Comparison of ENCODE assay signal across 1 cellular context in the genomic region with DNA sequence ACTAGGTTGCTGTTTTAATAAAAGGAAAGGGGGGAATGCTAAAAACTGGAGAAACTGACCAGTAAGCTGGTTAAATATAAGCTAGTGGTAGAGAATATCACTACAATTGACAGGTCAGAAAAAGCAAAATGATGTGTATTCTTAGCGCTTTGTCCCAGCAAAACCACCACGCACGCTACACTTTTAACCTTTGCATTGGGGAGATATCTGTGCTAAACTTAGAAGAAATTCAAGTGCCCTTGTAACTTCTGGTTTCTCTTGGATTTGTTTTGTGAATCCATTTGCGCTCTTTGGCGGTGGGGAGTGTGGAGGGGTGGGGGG.
TF ChIP-seq lines count a peak whose summit lies in the region.

No MANE protein-coding gene starts in this region.

TF ChIP-seq in HepG2, 621 proteins besides CTCF, POLR2A, EP300 and RAD21:
- TF ChIP-seq, protein P1, sequence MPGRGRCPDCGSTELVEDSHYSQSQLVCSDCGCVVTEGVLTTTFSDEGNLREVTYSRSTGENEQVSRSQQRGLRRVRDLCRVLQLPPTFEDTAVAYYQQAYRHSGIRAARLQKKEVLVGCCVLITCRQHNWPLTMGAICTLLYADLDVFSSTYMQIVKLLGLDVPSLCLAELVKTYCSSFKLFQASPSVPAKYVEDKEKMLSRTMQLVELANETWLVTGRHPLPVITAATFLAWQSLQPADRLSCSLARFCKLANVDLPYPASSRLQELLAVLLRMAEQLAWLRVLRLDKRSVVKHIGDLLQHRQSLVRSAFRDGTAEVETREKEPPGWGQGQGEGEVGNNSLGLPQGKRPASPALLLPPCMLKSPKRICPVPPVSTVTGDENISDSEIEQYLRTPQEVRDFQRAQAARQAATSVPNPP (CRISPR knock-in tag; IDR thresholded peaks at IDR 0.05): no peak
- TF ChIP-seq ZNF878 (CRISPR knock-in tag; IDR thresholded peaks at IDR 0.05) (no peak), SKIL (CRISPR knock-in tag; IDR thresholded peaks at IDR 0.05; ENCODE audit: borderline replicate concordance) (no peak), ZNF598 (CRISPR knock-in tag; IDR thresholded peaks at IDR 0.05; ENCODE audit: borderline replicate concordance) (no peak), BRD4 (CRISPR knock-in tag; IDR thresholded peaks at IDR 0.05) (no peak), ZNF713 (CRISPR knock-in tag; IDR thresholded peaks at IDR 0.05) (no peak), HMGA1 (CRISPR knock-in tag; conservative IDR thresholded peaks at IDR 0.05) (no peak), FOSL1 (CRISPR knock-in tag; IDR thresholded peaks at IDR 0.05; ENCODE audit: borderline replicate concordance) (no peak), ZBTB20 (CRISPR knock-in tag; IDR thresholded peaks at IDR 0.05; ENCODE audit: borderline replicate concordance, low read depth) (no peak), KDM6A (CRISPR knock-in tag; IDR thresholded peaks at IDR 0.05; ENCODE audit: low read depth) (no peak), NFE2L1 (CRISPR knock-in tag; IDR thresholded peaks at IDR 0.05; ENCODE audit: borderline replicate concordance) (no peak), DNMT1 (CRISPR knock-in tag; IDR thresholded peaks at IDR 0.05) (no peak), MED8 (CRISPR knock-in tag; IDR thresholded peaks at IDR 0.05; ENCODE audit: insufficient replicate concordance) (no peak), POGZ (CRISPR knock-in tag; IDR thresholded peaks at IDR 0.05) (no peak), FOSL2 (CRISPR knock-in tag; IDR thresholded peaks at IDR 0.05) (no peak)
- TF ChIP-seq, protein P2, sequence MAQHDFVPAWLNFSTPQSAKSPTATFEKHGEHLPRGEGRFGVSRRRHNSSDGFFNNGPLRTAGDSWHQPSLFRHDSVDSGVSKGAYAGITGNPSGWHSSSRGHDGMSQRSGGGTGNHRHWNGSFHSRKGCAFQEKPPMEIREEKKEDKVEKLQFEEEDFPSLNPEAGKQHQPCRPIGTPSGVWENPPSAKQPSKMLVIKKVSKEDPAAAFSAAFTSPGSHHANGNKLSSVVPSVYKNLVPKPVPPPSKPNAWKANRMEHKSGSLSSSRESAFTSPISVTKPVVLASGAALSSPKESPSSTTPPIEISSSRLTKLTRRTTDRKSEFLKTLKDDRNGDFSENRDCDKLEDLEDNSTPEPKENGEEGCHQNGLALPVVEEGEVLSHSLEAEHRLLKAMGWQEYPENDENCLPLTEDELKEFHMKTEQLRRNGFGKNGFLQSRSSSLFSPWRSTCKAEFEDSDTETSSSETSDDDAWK (CRISPR knock-in tag; IDR thresholded peaks at IDR 0.05): no peak
- TF ChIP-seq, protein P3, sequence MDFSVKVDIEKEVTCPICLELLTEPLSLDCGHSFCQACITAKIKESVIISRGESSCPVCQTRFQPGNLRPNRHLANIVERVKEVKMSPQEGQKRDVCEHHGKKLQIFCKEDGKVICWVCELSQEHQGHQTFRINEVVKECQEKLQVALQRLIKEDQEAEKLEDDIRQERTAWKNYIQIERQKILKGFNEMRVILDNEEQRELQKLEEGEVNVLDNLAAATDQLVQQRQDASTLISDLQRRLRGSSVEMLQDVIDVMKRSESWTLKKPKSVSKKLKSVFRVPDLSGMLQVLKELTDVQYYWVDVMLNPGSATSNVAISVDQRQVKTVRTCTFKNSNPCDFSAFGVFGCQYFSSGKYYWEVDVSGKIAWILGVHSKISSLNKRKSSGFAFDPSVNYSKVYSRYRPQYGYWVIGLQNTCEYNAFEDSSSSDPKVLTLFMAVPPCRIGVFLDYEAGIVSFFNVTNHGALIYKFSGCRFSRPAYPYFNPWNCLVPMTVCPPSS (IDR thresholded peaks at IDR 0.05): no peak
